Comparison of ENCODE assay signal across 12 cellular contexts in the genomic region with DNA sequence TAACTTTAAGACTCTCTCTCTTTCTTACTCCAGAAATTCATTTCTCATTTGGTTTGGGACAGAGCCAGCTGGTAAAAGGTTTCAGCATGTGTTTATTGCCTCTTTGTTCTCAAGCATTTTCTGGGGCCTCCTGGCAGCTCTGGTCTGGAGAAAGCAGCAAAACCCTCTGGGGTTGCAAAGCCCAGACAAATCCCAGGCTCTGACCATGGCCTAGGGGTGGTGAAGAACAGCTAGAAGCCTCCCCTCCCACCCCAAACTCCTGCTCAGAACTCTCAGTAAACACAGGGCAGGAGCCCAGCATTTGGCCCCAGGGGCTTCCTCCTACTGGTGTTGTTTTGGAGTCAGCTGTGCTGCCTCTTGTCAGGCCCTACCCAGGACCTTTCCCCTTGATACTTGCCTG.
DNase-seq lines count a peak whose midpoint lies in the region; ATAC-seq, FAIRE-seq and TF ChIP-seq lines count a peak whose summit lies in the region.
"Had no signal": no experiment of that assay in that cellular context is flagged by ENCODE, and none has a peak within 500 bp of the region (broad histone marks: within the 10 kb centered on the region; RNA-seq: fewer than 3 reads in every experiment).

No MANE protein-coding gene starts in this region.

- BruUV-seq in IMR-90 (replicated peaks; lab: Mats Ljungman, UMichigan), result no TSS peak

- H3K14ac ChIP-seq in IMR-90 (replicated peaks; ENCODE audit: low read depth, low read length), result no peak overlapping the region

- TF ChIP-seq CTCF in IMR-90 (conservative IDR thresholded peaks at IDR 0.05; ENCODE audit: low read depth, low read length), result no peak
- TF ChIP-seq CTCF in bronchial epithelial cell (IDR thresholded peaks at IDR 0.05; ENCODE audit: insufficient read depth, low read length, severe bottlenecking), result no peak
- no peak for TF ChIP-seq CTCF in thoracic aorta (IDR thresholded peaks at IDR 0.05)

- H3K4me3 ChIP-seq in IMR-90 (ENCODE audit: insufficient read depth, low read depth, low read length), result no peak overlapping the region
- no peak overlapping the region for H3K4me3 ChIP-seq in bronchial epithelial cell (ENCODE audit: low read depth, low read length)
- H3K4me3 ChIP-seq in thoracic aorta, result no peak overlapping the region
- H3K4me3 ChIP-seq: Peyer's patch had no signal

- dilution Hi-C loops in IMR-90 (cut with HindIII; ENCODE audit: low sequenced_read_pairs, unreplicated experiment), result no loop called here

- H3K9me3 ChIP-seq in IMR-90 (ENCODE audit: control insufficient read depth, insufficient read depth, low read length) (no peaks in the 10 kb centered on the region), thoracic aorta (no peaks in the 10 kb centered on the region)
- H3K9me3 ChIP-seq: Peyer's patch had no signal

- H3K27me3 ChIP-seq in IMR-90 (ENCODE audit: control insufficient read depth, insufficient read depth, low read length), result no peaks in the 10 kb centered on the region
- H3K27me3 ChIP-seq in bronchial epithelial cell (ENCODE audit: control insufficient read depth, insufficient read depth, low read length), result no peaks in the 10 kb centered on the region
- H3K27me3 ChIP-seq in thoracic aorta (replicated peaks; ENCODE audit: insufficient read depth), result no peaks in the 10 kb centered on the region
- H3K27me3 ChIP-seq: Peyer's patch had no signal

- peaks cover 8% of the 10 kb centered on the region; the same call in 1 of the 2 replicates for H3K9me1 ChIP-seq in IMR-90 (ENCODE audit: insufficient read depth, low read length)

- no peak overlapping the region for H2AK5ac ChIP-seq in IMR-90 (ENCODE audit: low read depth, low read length)

- peak overlapping the region; percentile 72; the same call in 1 of the 2 replicates for H2BK20ac ChIP-seq in IMR-90 (ENCODE audit: low read depth, low read length)

- H2BK120ac ChIP-seq in IMR-90 (ENCODE audit: low read depth, low read length), result peak overlapping the region; percentile 70

- H2AFZ ChIP-seq in IMR-90 (replicated peaks; ENCODE audit: low read length, poor library complexity), result peak overlapping the region; percentile 15

- H3K36me3 ChIP-seq in IMR-90 (ENCODE audit: control insufficient read depth, insufficient read depth, low read length), result no peaks in the 10 kb centered on the region
- H3K36me3 ChIP-seq in bronchial epithelial cell (ENCODE audit: control insufficient read depth, insufficient read depth, low read length), result no peaks in the 10 kb centered on the region
- no peaks in the 10 kb centered on the region for H3K36me3 ChIP-seq in thoracic aorta
- H3K36me3 ChIP-seq: Peyer's patch had no signal

- H4K91ac ChIP-seq in IMR-90 (ENCODE audit: insufficient read depth, low read depth, low read length), result no peak overlapping the region

- ATAC-seq in IMR-90 (ENCODE audit: low read depth), result peak; percentile 65
- no peak for ATAC-seq in thoracic aorta (ENCODE audit: insufficient number of reproducible peaks, low FRiP score, low read depth)
- no peak for ATAC-seq in HG02885 (IDR thresholded peaks at IDR 0.05; ENCODE audit: poor library complexity, unreplicated experiment)
- no peak for ATAC-seq in HG03457 (IDR thresholded peaks at IDR 0.05; ENCODE audit: unreplicated experiment)

- POLR2A ChIA-PET in IMR-90 (lab: Charles Lee; ENCODE audit: unreplicated experiment), result no interaction called here

- H3K27ac ChIP-seq in IMR-90 (ENCODE audit: insufficient read depth, low read length) (peak overlapping the region; percentile 19; the same call in 1 of the 2 replicates), thoracic aorta (peak overlapping the region; percentile 56 to 66)

- no peak for TF ChIP-seq RAD21 in IMR-90 (IDR thresholded peaks at IDR 0.05; ENCODE audit: low read length)

- peak overlapping the region; percentile 18 to 55; a peak in 1 of 4 replicates for H4K8ac ChIP-seq in IMR-90 (ENCODE audit: low read depth in 2 of 2, low read length in 2 of 2)

- H3K23ac ChIP-seq in IMR-90 (ENCODE audit: low read depth, low read length), result peak overlapping the region; percentile 26; the same call in 1 of the 2 replicates

- no peak for FAIRE-seq in bronchial epithelial cell (lab: Jason Lieb, UNC)

- in situ Hi-C loops in IMR-90 (cut with MboI; ENCODE audit: low sequenced_read_pairs), result no loop called here

- H3K18ac ChIP-seq in IMR-90 (ENCODE audit: low read depth, low read length), result peak overlapping the region; percentile 59

- no peaks in the 10 kb centered on the region for H3K79me1 ChIP-seq in IMR-90 (ENCODE audit: low read depth in 1 of 2, low read length in 2 of 2)

- CTCF ChIA-PET in IMR-90 (lab: Yijun Ruan, JAX), result no interaction called here

- intact Hi-C loops in IMR-90 (cut with micrococcal nuclease), result no loop called here

- no peaks in the 10 kb centered on the region for H4K20me1 ChIP-seq in IMR-90 (ENCODE audit: insufficient read depth, low read length)

- H4K5ac ChIP-seq in IMR-90 (ENCODE audit: low read depth, low read length), result peak overlapping the region; percentile 38; the same call in 1 of the 2 replicates

- H2BK15ac ChIP-seq in IMR-90 (ENCODE audit: low read depth, low read length), result no peak overlapping the region

- H3K4me1 ChIP-seq in IMR-90 (ENCODE audit: control insufficient read depth, insufficient read depth, low read length) (peaks cover 4% of the 10 kb centered on the region; the same call in 1 of the 2 replicates), thoracic aorta (ENCODE audit: control insufficient read depth in 1 of 2, low read depth in 2 of 2) (peaks cover 5 to 23% of the 10 kb centered on the region in 2 donors)

- no peak overlapping the region for H2BK5ac ChIP-seq in IMR-90 (ENCODE audit: low read depth, low read length, poor library complexity, severe bottlenecking)

- H3K4me2 ChIP-seq in IMR-90 (ENCODE audit: low read depth, low read length), result no peak overlapping the region

- no peak overlapping the region for H2AK9ac ChIP-seq in IMR-90 (replicated peaks; ENCODE audit: low read depth, low read length, poor library complexity)

- no peak overlapping the region for H3K9ac ChIP-seq in IMR-90 (ENCODE audit: low read depth, low read length)

- H3K4ac ChIP-seq in IMR-90 (ENCODE audit: low read depth, low read length), result peak overlapping the region; percentile 60

- DNase-seq in IMR-90, result peak; percentile 77
- DNase-seq in bronchial epithelial cell (ENCODE audit: low read depth), result peak; percentile 26
- DNase-seq in left kidney (ENCODE audit: low read depth, low spot score), result peak; percentile 46
- DNase-seq in thoracic aorta (ENCODE audit: low spot score), result no peak
- DNase-seq in NCI-H128 (lab: John Stamatoyannopoulos, UW; ENCODE audit: unreplicated experiment), result no peak
- no peak for DNase-seq in NCI-H1930 (lab: John Stamatoyannopoulos, UW)
- DNase-seq: H9, KG1, Peyer's patch, retina had no signal

- TF ChIP-seq POLR2A in IMR-90 (IDR thresholded peaks at IDR 0.05; ENCODE audit: low read depth, low read length), result no peak

- no peak overlapping the region for H3K56ac ChIP-seq in IMR-90 (ENCODE audit: extremely low read depth, insufficient read depth, low read length)

TF ChIP-seq in IMR-90, 13 proteins besides CTCF, POLR2A, EP300 and RAD21:
- TF ChIP-seq, protein P1, sequence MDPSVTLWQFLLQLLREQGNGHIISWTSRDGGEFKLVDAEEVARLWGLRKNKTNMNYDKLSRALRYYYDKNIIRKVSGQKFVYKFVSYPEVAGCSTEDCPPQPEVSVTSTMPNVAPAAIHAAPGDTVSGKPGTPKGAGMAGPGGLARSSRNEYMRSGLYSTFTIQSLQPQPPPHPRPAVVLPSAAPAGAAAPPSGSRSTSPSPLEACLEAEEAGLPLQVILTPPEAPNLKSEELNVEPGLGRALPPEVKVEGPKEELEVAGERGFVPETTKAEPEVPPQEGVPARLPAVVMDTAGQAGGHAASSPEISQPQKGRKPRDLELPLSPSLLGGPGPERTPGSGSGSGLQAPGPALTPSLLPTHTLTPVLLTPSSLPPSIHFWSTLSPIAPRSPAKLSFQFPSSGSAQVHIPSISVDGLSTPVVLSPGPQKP (IDR thresholded peaks at IDR 0.05; ENCODE audit: borderline replicate concordance, low read depth, low read length), result no peak
- TF ChIP-seq RCOR1 (IDR thresholded peaks at IDR 0.05; ENCODE audit: insufficient replicate concordance, low read length), result no peak
- no peak for TF ChIP-seq MXI1 (IDR thresholded peaks at IDR 0.05; ENCODE audit: borderline replicate concordance, low read depth, low read length)
- TF ChIP-seq BHLHE40 (IDR thresholded peaks at IDR 0.05; ENCODE audit: low read depth, low read length), result no peak
- TF ChIP-seq NFE2L2 (IDR thresholded peaks at IDR 0.05; ENCODE audit: low read depth, low read length), result no peak
- no peak for TF ChIP-seq SMC3 (IDR thresholded peaks at IDR 0.05; ENCODE audit: low read depth, low read length)
- TF ChIP-seq FOS (IDR thresholded peaks at IDR 0.05; ENCODE audit: low read depth, low read length), result no peak
- TF ChIP-seq, protein P2, sequence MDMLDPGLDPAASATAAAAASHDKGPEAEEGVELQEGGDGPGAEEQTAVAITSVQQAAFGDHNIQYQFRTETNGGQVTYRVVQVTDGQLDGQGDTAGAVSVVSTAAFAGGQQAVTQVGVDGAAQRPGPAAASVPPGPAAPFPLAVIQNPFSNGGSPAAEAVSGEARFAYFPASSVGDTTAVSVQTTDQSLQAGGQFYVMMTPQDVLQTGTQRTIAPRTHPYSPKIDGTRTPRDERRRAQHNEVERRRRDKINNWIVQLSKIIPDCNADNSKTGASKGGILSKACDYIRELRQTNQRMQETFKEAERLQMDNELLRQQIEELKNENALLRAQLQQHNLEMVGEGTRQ (IDR thresholded peaks at IDR 0.05; ENCODE audit: low read depth, low read length), result no peak
- TF ChIP-seq RFX5 (IDR thresholded peaks at IDR 0.05; ENCODE audit: low read depth, low read length), result no peak
- no peak for TF ChIP-seq CEBPB (IDR thresholded peaks at IDR 0.05; ENCODE audit: low read depth, low read length)
- TF ChIP-seq CHD1 (IDR thresholded peaks at IDR 0.05; ENCODE audit: low read depth, low read length), result no peak
- no peak for TF ChIP-seq MAZ (IDR thresholded peaks at IDR 0.05; ENCODE audit: borderline replicate concordance, low read depth, low read length)
- TF ChIP-seq MAFK (IDR thresholded peaks at IDR 0.05; ENCODE audit: low read depth, low read length), result no peak

Comparison
In these comparisons a context has a peak if more than half of its experiments do, and no peak if none do; other contexts are left out.
1. DNase-seq: peak in IMR-90 (single experiment), bronchial epithelial cell (single experiment) and left kidney (single experiment); none in thoracic aorta (single experiment), NCI-H128 (single experiment) and NCI-H1930 (0 of 2).